Comparison of ENCODE assay signal across 1 cellular context in genomic region chr11:9625728-9626127, GRCh38.
TF ChIP-seq lines count a peak whose summit lies in the region.

No MANE protein-coding gene starts in this region.

TF ChIP-seq in WTC11, 78 proteins besides CTCF, POLR2A, EP300 and RAD21 (continued from another document):
- TF ChIP-seq ZBTB43 (CRISPR knock-in tag; IDR thresholded peaks at IDR 0.05) (no peak), HMGA2 (CRISPR knock-in tag; IDR thresholded peaks at IDR 0.05) (no peak), MXD4 (CRISPR knock-in tag; IDR thresholded peaks at IDR 0.05; ENCODE audit: borderline replicate concordance) (no peak), ZNF232 (CRISPR knock-in tag; IDR thresholded peaks at IDR 0.05) (no peak), SP1 (CRISPR knock-in tag; conservative IDR thresholded peaks at IDR 0.05) (no peak), PRRX2 (CRISPR knock-in tag; IDR thresholded peaks at IDR 0.05) (no peak), ZNF317 (CRISPR knock-in tag; IDR thresholded peaks at IDR 0.05; ENCODE audit: borderline replicate concordance, low read depth) (no peak), ZNF219 (CRISPR knock-in tag; IDR thresholded peaks at IDR 0.05; ENCODE audit: borderline replicate concordance) (no peak), NFYB (CRISPR knock-in tag; conservative IDR thresholded peaks at IDR 0.05; ENCODE audit: low read depth) (no peak), NR2C2 (CRISPR knock-in tag; IDR thresholded peaks at IDR 0.05) (no peak), NR3C1 (CRISPR knock-in tag; conservative IDR thresholded peaks at IDR 0.05; ENCODE audit: low read depth) (no peak)
